Comparison of ENCODE assay signal across 24 cellular contexts in genomic region chr1:20137604-20138003, GRCh38. TPM values are rescaled to one million over a fixed set of nuclear protein-coding genes. Genes with fewer than 3 reads are reported as not detected.
DNase-seq lines count a peak whose midpoint lies in the region; ATAC-seq, FAIRE-seq and TF ChIP-seq lines count a peak whose summit lies in the region.
"Had no signal": no experiment of that assay in that cellular context is flagged by ENCODE, and none has a peak within 500 bp of the region (broad histone marks: within the 10 kb centered on the region; RNA-seq: fewer than 3 reads in every experiment).

No MANE protein-coding gene starts in this region.

- peaks cover 4 to 11% of the 10 kb centered on the region in 2 experiments; a peak in 3 of 4 replicates for H3K4me1 ChIP-seq in HCT116 (ENCODE audit: control insufficient read depth in 1 of 2, insufficient read depth in 2 of 2, low read length in 2 of 2)
- H3K4me1 ChIP-seq in kidney (ENCODE audit: control insufficient read depth in 1 of 2, insufficient read depth in 1 of 2, low read depth in 1 of 2, low read length in 2 of 2) = no peaks in the 10 kb centered on the region
- H3K4me1 ChIP-seq in effector memory CD4-positive, alpha-beta T cell (ENCODE audit: control insufficient read depth, insufficient read depth, low read length, poor library complexity, severe bottlenecking) = no peaks in the 10 kb centered on the region
- H3K4me1 ChIP-seq in ovary (ENCODE audit: insufficient read depth) = no peaks in the 10 kb centered on the region
- H3K4me1 ChIP-seq: Caco-2, Peyer's patch had no signal

- no peak for ATAC-seq in HCT116

- no peak for FAIRE-seq in kidney (lab: Jason Lieb, UNC)
- FAIRE-seq: G401.6, GM12892, HTR-8/SVneo had no signal

- CTCF ChIA-PET in HCT116 (lab: Charles Lee) = no interaction called here

- 95 to 100% (median 95%) methylated on average over 1 of the region's 1 CpG for WGBS in ovary, 3 donors

- H3K9me2 ChIP-seq in HCT116 (ENCODE audit: insufficient read depth) = no peaks in the 10 kb centered on the region

- RAD21 ChIA-PET in HCT116 (lab: Charles Lee; ENCODE audit: low non-redundant PET in 1 of 2, low total read pairs in 2 of 2, uncharacterized antibody in 2 of 2, unreplicated experiment in 2 of 2) = no interaction called here

- intact Hi-C loops in HCT116 (cut with micrococcal nuclease) = no loop called here
- intact Hi-C loops in kidney (cut with DNase I) = no loop called here
- intact Hi-C loops in posterior vena cava (cut with DNase I) = no loop called here
- intact Hi-C loops in ovary (cut with DNase I) = no loop called here

- BruUV-seq in HCT116 (replicated peaks; lab: Mats Ljungman, UMichigan) = no TSS peak

- no peak for TF ChIP-seq RAD21 in HCT116 (IDR thresholded peaks at IDR 0.05; ENCODE audit: low read depth)

- H2AFZ ChIP-seq in HCT116 (ENCODE audit: low read depth, low read length, poor library complexity, severe bottlenecking) = no peak overlapping the region
- H2AFZ ChIP-seq: GM23248 had no signal

- POLR2A ChIA-PET in HCT116 (lab: Charles Lee) = no interaction called here

- no peak overlapping the region for H3K4me3 ChIP-seq in HCT116 (replicated peaks in 1 of 2; ENCODE audit: low read depth in 1 of 2, low read length in 2 of 2)
- no peak overlapping the region for H3K4me3 ChIP-seq in kidney (ENCODE audit: low read length in 2 of 2)
- no peak overlapping the region for H3K4me3 ChIP-seq in effector memory CD4-positive, alpha-beta T cell (ENCODE audit: insufficient read depth, low read depth, low read length, poor library complexity, severe bottlenecking)
- H3K4me3 ChIP-seq in ovary = no peak overlapping the region
- H3K4me3 ChIP-seq: GM23248, Peyer's patch had no signal

- no peak for TF ChIP-seq EP300 in ovary (IDR thresholded peaks at IDR 0.05)

- peak overlapping the region; percentile 59 for H3K27ac ChIP-seq in C4-2B
- H3K27ac ChIP-seq in HCT116 (ENCODE audit: low read depth, low read length) = no peak overlapping the region
- H3K27ac ChIP-seq in kidney (ENCODE audit: low read depth in 2 of 2, low read length in 2 of 2) = no peak overlapping the region
- H3K27ac ChIP-seq in effector memory CD4-positive, alpha-beta T cell (ENCODE audit: insufficient read depth, low read length, poor library complexity, severe bottlenecking) = no peak overlapping the region
- no peak overlapping the region for H3K27ac ChIP-seq in ovary
- H3K27ac ChIP-seq: GM23248, Peyer's patch had no signal

- no peak for TF ChIP-seq POLR2A in HCT116 (IDR thresholded peaks at IDR 0.05; ENCODE audit: borderline replicate concordance, extremely low read depth, insufficient read depth, insufficient read length)
- no peak for TF ChIP-seq POLR2A in ovary (IDR thresholded peaks at IDR 0.05)

- H3K79me2 ChIP-seq in HCT116 (ENCODE audit: insufficient read depth, low read length) = no peaks in the 10 kb centered on the region

- H4K20me1 ChIP-seq in HCT116 (ENCODE audit: insufficient read depth) = no peaks in the 10 kb centered on the region

- no peak for DNase-seq in HCT116 (ENCODE audit: low read depth, low spot score)
- DNase-seq in kidney = peak; percentile 33
- DNase-seq in posterior vena cava (ENCODE audit: low spot score) = peak; percentile 30
- no peak for DNase-seq in effector memory CD4-positive, alpha-beta T cell
- no peak for DNase-seq in ovary
- no peak for DNase-seq in retina
- DNase-seq: Caco-2; CD4-positive, alpha-beta memory T cell; GM23248; H9; KG1; NCI-H1105; NCI-H2029 treated with DMSO at 0.1 percent for 48 hours; NCI-H226; NCI-H748 treated with DMSO at 0.1 percent for 48 hours; NK-92 treated with Interleukin-12 subunit alpha and Interleukin-12 subunit beta, amount 100 ng/mL, for 24 hours; Peyer's patch had no signal

- no peak for TF ChIP-seq CTCF in C4-2B (conservative IDR thresholded peaks at IDR 0.05)
- TF ChIP-seq CTCF in HCT116 (IDR thresholded peaks at IDR 0.05 in 2 of 3, conservative IDR thresholded peaks at IDR 0.05 in 1 of 3; ENCODE audit: borderline replicate concordance in 1 of 3, insufficient read depth in 1 of 3, low read depth in 2 of 3, low read length in 2 of 3) = no peak
- TF ChIP-seq CTCF in kidney (IDR thresholded peaks at IDR 0.05; ENCODE audit: borderline replicate concordance, extremely low read depth, insufficient read depth) = no peak
- no peak for TF ChIP-seq CTCF in ovary (IDR thresholded peaks at IDR 0.05)

- H3K9me3 ChIP-seq in HCT116 (ENCODE audit: control insufficient read depth in 1 of 2, insufficient read depth in 1 of 2, low read depth in 1 of 2, low read length in 2 of 2) (no peaks in the 10 kb centered on the region), kidney (ENCODE audit: control insufficient read depth in 1 of 2, low read length in 2 of 2) (no peaks in the 10 kb centered on the region), ovary (no peaks in the 10 kb centered on the region)
- H3K9me3 ChIP-seq in effector memory CD4-positive, alpha-beta T cell (ENCODE audit: control insufficient read depth, low read length) = no peaks in the 10 kb centered on the region
- H3K9me3 ChIP-seq: Caco-2, Peyer's patch had no signal

- H3K36me3 ChIP-seq in HCT116 (ENCODE audit: control insufficient read depth in 1 of 2, insufficient read depth in 2 of 2, low read length in 2 of 2) = no peaks in the 10 kb centered on the region
- H3K36me3 ChIP-seq in kidney (ENCODE audit: control insufficient read depth in 1 of 2, insufficient read depth in 2 of 2, low read length in 2 of 2) = no peaks in the 10 kb centered on the region
- H3K36me3 ChIP-seq in effector memory CD4-positive, alpha-beta T cell (ENCODE audit: control insufficient read depth, insufficient read depth, low read length) = no peaks in the 10 kb centered on the region
- no peaks in the 10 kb centered on the region for H3K36me3 ChIP-seq in ovary
- H3K36me3 ChIP-seq: Peyer's patch had no signal

- H3K9ac ChIP-seq in HCT116 (ENCODE audit: low read length) (no peak overlapping the region), kidney (ENCODE audit: low read length in 2 of 2) (no peak overlapping the region)
- H3K9ac ChIP-seq: GM23248 had no signal

- H3K27me3 ChIP-seq in HCT116 (ENCODE audit: insufficient read depth, low read length) = no peaks in the 10 kb centered on the region
- no peaks in the 10 kb centered on the region for H3K27me3 ChIP-seq in effector memory CD4-positive, alpha-beta T cell (replicated peaks; ENCODE audit: control insufficient read depth, insufficient read depth, low read length, poor library complexity, severe bottlenecking)
- no peaks in the 10 kb centered on the region for H3K27me3 ChIP-seq in ovary
- H3K27me3 ChIP-seq: Peyer's patch had no signal

- H3K4me2 ChIP-seq in HCT116 (ENCODE audit: low read length) = peak overlapping the region; percentile 44

TF ChIP-seq in HCT116, 20 proteins besides CTCF, POLR2A, EP300 and RAD21:
- TF ChIP-seq SP1 (IDR thresholded peaks at IDR 0.05; ENCODE audit: low read depth) (no peak), FOSL1 (IDR thresholded peaks at IDR 0.05; ENCODE audit: low read depth) (no peak), ATF3 (IDR thresholded peaks at IDR 0.05) (no peak)

RNA-seq across cellular contexts. Expression of gene PLA2G2F, which starts 1.5 kb away (rescaled TPM):
- total RNA-seq in HCT116 (2021; ENCODE audit: unreplicated experiment) = 0.12 TPM
- 0.01 TPM in 1 of 2 replicates, not detected in the other for polyA plus RNA-seq in HCT116 (2012)
- not detected for total RNA-seq in kidney
- not detected for polyA plus RNA-seq in kidney (ENCODE audit: insufficient read depth, low read depth, low replicate concordance)
- not detected for total RNA-seq in posterior vena cava
- under 1 TPM in 3 of 7 donors, not detected in 4; 0.08 to 0.30 (median 0.15) TPM for total RNA-seq in ovary
- polyA plus RNA-seq in ovary = under 1 TPM in 1 of 2 donors, not detected in 1; 0.02 TPM
- total RNA-seq: A673; Caco-2; CD4-positive, alpha-beta memory T cell; Daoy; GM23248; H9 had no signal
- polyA plus RNA-seq: BJ; CD4-positive, alpha-beta memory T cell; GM23248 had no signal

RNA-seq across cellular contexts. Expression of gene PLA2G2D, which starts 18.3 kb away (rescaled TPM):
- not detected for total RNA-seq in HCT116 (2021; ENCODE audit: unreplicated experiment)
- polyA plus RNA-seq in HCT116 (2012) = not detected in 2 replicates
- total RNA-seq in kidney = 1.1 TPM
- not detected for polyA plus RNA-seq in kidney (ENCODE audit: insufficient read depth, low read depth, low replicate concordance)
- total RNA-seq in posterior vena cava = not detected
- under 1 TPM in 2 of 7 donors, not detected in 5; 0.12 TPM for total RNA-seq in ovary
- 1 to 10 TPM in 1 of 2 donors, not detected in 1; 2.1 TPM for polyA plus RNA-seq in ovary
- total RNA-seq: A673; Caco-2; CD4-positive, alpha-beta memory T cell; Daoy; GM23248; H9 had no signal
- polyA plus RNA-seq: BJ, GM23248 had no signal

RNA-seq across cellular contexts. Expression of gene UBXN10, which starts 48.3 kb away (rescaled TPM):
- total RNA-seq in HCT116 (2021; ENCODE audit: unreplicated experiment) (not detected), kidney (12.6 TPM), posterior vena cava (under 1 TPM; 0.29 to 0.60 TPM), ovary (10 to 100 TPM in 1 of 7 donors, 1 to 10 TPM in 4, under 1 TPM in 2; 0.20 to 28.0 (median 2.9) TPM)
- polyA plus RNA-seq in HCT116 (2012) = not detected in 2 replicates
- polyA plus RNA-seq in kidney (ENCODE audit: insufficient read depth, low read depth, low replicate concordance) (2.3 TPM), ovary (1 to 10 TPM in 1 of 2 donors, under 1 TPM in 1; 0.39 to 1.1 TPM)
- total RNA-seq: A673 had no signal
- polyA plus RNA-seq: BJ, GM23248 had no signal

RNA-seq across cellular contexts. Expression of gene PLA2G2C, which starts 48.7 kb away (rescaled TPM):
- not detected for total RNA-seq in HCT116 (2021; ENCODE audit: unreplicated experiment)
- polyA plus RNA-seq in HCT116 (2012) = not detected in 2 replicates
- 0.31 TPM for total RNA-seq in kidney
- not detected for polyA plus RNA-seq in kidney (ENCODE audit: insufficient read depth, low read depth, low replicate concordance)
- under 1 TPM; 0.14 to 0.24 TPM for total RNA-seq in posterior vena cava
- total RNA-seq in ovary = not detected
- polyA plus RNA-seq in ovary = under 1 TPM in 1 of 2 donors, not detected in 1; 0.02 TPM
- total RNA-seq: A673; Caco-2; CD4-positive, alpha-beta memory T cell; Daoy; GM23248; H9 had no signal
- polyA plus RNA-seq: BJ; CD4-positive, alpha-beta memory T cell; GM23248 had no signal

Comparison
In these comparisons a context has a peak if more than half of its experiments do, and no peak if none do; other contexts are left out.
1. DNase-seq: peak in kidney (single experiment) and posterior vena cava (single experiment); none in HCT116 (single experiment), effector memory CD4-positive, alpha-beta T cell (0 of 3), ovary (0 of 5) and retina (single experiment).